Comparison of ENCODE assay signal across 12 cellular contexts in the genomic region with DNA sequence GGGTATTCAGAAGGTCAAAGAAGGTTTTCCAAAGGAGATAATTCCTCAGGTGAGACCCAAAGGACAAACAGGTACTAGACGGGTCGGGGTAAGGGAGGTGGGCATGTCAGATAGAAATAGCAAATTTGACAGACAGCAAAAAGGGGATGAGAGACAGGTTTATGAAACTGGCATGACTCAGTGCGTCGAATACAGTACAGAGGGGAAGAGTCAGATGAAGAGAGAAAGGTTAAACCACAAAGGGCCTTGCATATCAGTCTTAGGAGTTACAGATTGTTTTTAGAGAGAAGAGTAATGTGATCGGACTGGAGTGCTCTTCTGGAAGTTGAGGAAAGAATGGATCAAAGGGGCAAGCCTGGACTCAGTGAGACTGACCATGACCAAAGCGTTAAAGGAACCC.
"Had no signal": no experiment of that assay in that cellular context is flagged by ENCODE, and none has a peak within 500 bp of the region (broad histone marks: within the 10 kb centered on the region; RNA-seq: fewer than 3 reads in every experiment).

No MANE protein-coding gene starts in this region.

- H3K36me3 ChIP-seq: neural progenitor cell, uterus had no signal

- H3K4me3 Mint-ChIP-seq: mesothelial cell of epicardium, neural progenitor cell, T-cell had no signal

- DNase-seq: left colon, lower lobe of right lung, psoas muscle, right lobe of liver, T-cell, T1000, uterus had no signal

- H3K9me3 ChIP-seq: lower lobe of right lung, psoas muscle, right lobe of liver, tibial nerve, uterus had no signal

- H3K27ac Mint-ChIP-seq: mesothelial cell of epicardium, neural progenitor cell had no signal

- ATAC-seq: lower lobe of right lung, psoas muscle, right lobe of liver, T-cell had no signal

- H3K4me1 ChIP-seq: lower lobe of right lung, neural progenitor cell, psoas muscle, right lobe of liver, tibial nerve, uterus had no signal

- H3K27me3 ChIP-seq: cardiac muscle cell, neural progenitor cell, right lobe of liver, tibial nerve, uterus had no signal

- H3K9me3 Mint-ChIP-seq: mesothelial cell of epicardium, neural progenitor cell, T-cell had no signal

- H3K27me3 Mint-ChIP-seq: T-cell had no signal

- H3K27ac ChIP-seq: cardiac muscle cell, lower lobe of right lung, neural progenitor cell, psoas muscle, right lobe of liver, tibial nerve, uterus had no signal

- H3K4me1 Mint-ChIP-seq: mesothelial cell of epicardium, neural progenitor cell, T-cell had no signal

- H3K4me3 ChIP-seq: cardiac muscle cell, lower lobe of right lung, neural progenitor cell, psoas muscle, right lobe of liver, smooth muscle cell, tibial nerve, uterus had no signal
